In genomic region chr17:74963656-74964055, GRCh38 we compare ENCODE assay signal across 1 cellular context.
TF ChIP-seq lines count a peak whose summit lies in the region.

No MANE protein-coding gene starts in this region.

TF ChIP-seq in HEK293, 187 proteins besides CTCF, POLR2A, EP300 and RAD21:
- no peak for TF ChIP-seq ZNF211 (tag by site-specific recombination; IDR thresholded peaks at IDR 0.05; ENCODE audit: low read depth)
- no peak for TF ChIP-seq TCF7L2 (IDR thresholded peaks at IDR 0.05; ENCODE audit: borderline replicate concordance, low read depth, low read length)
- TF ChIP-seq ZNF677 (tag by site-specific recombination; IDR thresholded peaks at IDR 0.05), result no peak
- TF ChIP-seq ZNF24 (tag by site-specific recombination; IDR thresholded peaks at IDR 0.05), result no peak
- TF ChIP-seq ZNF639 (tag by site-specific recombination; IDR thresholded peaks at IDR 0.05), result no peak
- no peak for TF ChIP-seq ZNF311 (tag by site-specific recombination; IDR thresholded peaks at IDR 0.05; ENCODE audit: borderline replicate concordance)
- no peak for TF ChIP-seq GLIS2 (tag by site-specific recombination; IDR thresholded peaks at IDR 0.05)
- TF ChIP-seq ZNF221 (tag by site-specific recombination; IDR thresholded peaks at IDR 0.05; ENCODE audit: borderline replicate concordance), result no peak
- TF ChIP-seq ZNF530 (tag by site-specific recombination; IDR thresholded peaks at IDR 0.05; ENCODE audit: low read depth), result no peak
- no peak for TF ChIP-seq ZNF366 (tag by site-specific recombination; conservative IDR thresholded peaks at IDR 0.05)
- TF ChIP-seq ZNF692 (tag by site-specific recombination; IDR thresholded peaks at IDR 0.05), result no peak
